1 cellular context compared by ENCODE assay signal in the genomic region with DNA sequence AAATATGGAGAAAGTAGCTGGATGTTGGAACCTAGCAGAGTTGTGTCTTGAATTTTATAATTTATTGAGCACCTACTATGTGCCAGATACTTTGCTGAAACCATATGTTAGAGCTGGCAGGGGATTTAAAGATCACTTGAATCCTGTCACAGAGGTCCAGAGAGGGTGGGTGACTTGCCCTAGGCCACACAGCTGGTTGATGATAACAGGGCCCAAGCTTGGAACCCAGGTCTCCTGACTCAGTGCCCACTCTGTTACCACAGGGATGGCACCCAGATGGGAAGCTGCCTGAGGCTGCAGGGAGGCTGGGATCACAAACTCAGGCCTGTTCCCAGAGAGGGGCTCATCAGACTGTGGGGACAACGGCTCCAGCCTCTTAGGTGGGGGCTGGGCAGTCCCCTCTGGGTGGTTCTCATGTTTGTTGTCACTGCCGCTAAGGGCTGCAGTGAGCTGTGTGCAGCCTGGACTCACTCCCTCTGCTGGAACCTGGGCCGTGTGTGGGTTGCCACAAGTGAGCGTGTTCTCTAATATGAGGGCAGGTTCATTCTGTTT.
TF ChIP-seq lines count a peak whose summit lies in the region.

No MANE protein-coding gene starts in this region.

TF ChIP-seq in K562, 482 proteins besides CTCF, POLR2A, EP300 and RAD21:
- TF ChIP-seq ZFP36 (IDR thresholded peaks at IDR 0.05; ENCODE audit: low read depth, low read length, partially characterized antibody), result peak; percentile 21
- TF ChIP-seq, protein P1, sequence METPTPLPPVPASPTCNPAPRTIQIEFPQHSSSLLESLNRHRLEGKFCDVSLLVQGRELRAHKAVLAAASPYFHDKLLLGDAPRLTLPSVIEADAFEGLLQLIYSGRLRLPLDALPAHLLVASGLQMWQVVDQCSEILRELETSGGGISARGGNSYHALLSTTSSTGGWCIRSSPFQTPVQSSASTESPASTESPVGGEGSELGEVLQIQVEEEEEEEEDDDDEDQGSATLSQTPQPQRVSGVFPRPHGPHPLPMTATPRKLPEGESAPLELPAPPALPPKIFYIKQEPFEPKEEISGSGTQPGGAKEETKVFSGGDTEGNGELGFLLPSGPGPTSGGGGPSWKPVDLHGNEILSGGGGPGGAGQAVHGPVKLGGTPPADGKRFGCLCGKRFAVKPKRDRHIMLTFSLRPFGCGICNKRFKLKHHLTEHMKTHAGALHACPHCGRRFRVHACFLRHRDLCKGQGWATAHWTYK (CRISPR knock-in tag; IDR thresholded peaks at IDR 0.05), result no peak
- peak; percentile 53 for TF ChIP-seq RBM25 (IDR thresholded peaks at IDR 0.05; ENCODE audit: low read depth, low read length, severe bottlenecking)
- TF ChIP-seq ZKSCAN1 (IDR thresholded peaks at IDR 0.05; ENCODE audit: low read depth, low read length), result 0 out of 2 replicates have a peak, but pooled peaks have one; percentile 29
